1 cellular context compared by ENCODE assay signal in genomic region chr7:56051339-56052191, GRCh38.
TF ChIP-seq lines count a peak whose summit lies in the region.

TSS of gene CCT6A (plus strand) at chr7:56051765. CDS start at chr7:56051849, 84 bp downstream.
TSS of gene PSPH (minus strand) at chr7:56051444. CDS start at chr7:56021212, 30,232 bp downstream.

TF ChIP-seq in HepG2, 621 proteins besides CTCF, POLR2A, EP300 and RAD21 (continued from another document and continues in another):
- peak; percentile 66; the same call in 1 of the 2 replicates for TF ChIP-seq ZNF441 (CRISPR knock-in tag; IDR thresholded peaks at IDR 0.05; ENCODE audit: borderline replicate concordance)
- no peak for TF ChIP-seq CEBPZ (IDR thresholded peaks at IDR 0.05; ENCODE audit: low read length)
- no peak; the same call in 1 of the 2 replicates for TF ChIP-seq ZNF850 (CRISPR knock-in tag; conservative IDR thresholded peaks at IDR 0.05)
- TF ChIP-seq JDP2 (CRISPR knock-in tag; IDR thresholded peaks at IDR 0.05; ENCODE audit: borderline replicate concordance), result no peak
- TF ChIP-seq KAT8 (CRISPR knock-in tag; IDR thresholded peaks at IDR 0.05), result peak; percentile 92
- no peak for TF ChIP-seq NFIB (CRISPR knock-in tag; IDR thresholded peaks at IDR 0.05; ENCODE audit: borderline replicate concordance)
- TF ChIP-seq IRF1 (CRISPR knock-in tag; IDR thresholded peaks at IDR 0.05; ENCODE audit: low read depth), result no peak
- no peak for TF ChIP-seq ZFP37 (CRISPR knock-in tag; IDR thresholded peaks at IDR 0.05; ENCODE audit: borderline replicate concordance)
- TF ChIP-seq KDM3A (CRISPR knock-in tag; IDR thresholded peaks at IDR 0.05; ENCODE audit: low read depth), result no peak
- TF ChIP-seq ZNF678 (CRISPR knock-in tag; IDR thresholded peaks at IDR 0.05), result no peak; the same call in 1 of the 2 replicates
- TF ChIP-seq ZNF644 (CRISPR knock-in tag; IDR thresholded peaks at IDR 0.05; ENCODE audit: low read depth), result 0 out of 2 replicates have a peak, but pooled peaks have one; percentile 20
- no peak for TF ChIP-seq ZNF432 (CRISPR knock-in tag; IDR thresholded peaks at IDR 0.05; ENCODE audit: borderline replicate concordance)
- TF ChIP-seq ELF1 (CRISPR knock-in tag; IDR thresholded peaks at IDR 0.05), result peak; percentile 84
- TF ChIP-seq ZBTB38 (CRISPR knock-in tag; IDR thresholded peaks at IDR 0.05), result peak; percentile 90
- TF ChIP-seq HMG20A (CRISPR knock-in tag; IDR thresholded peaks at IDR 0.05; ENCODE audit: borderline replicate concordance), result 0 out of 2 replicates have a peak, but pooled peaks have one; percentile 26
- TF ChIP-seq ZNF777 (CRISPR knock-in tag; IDR thresholded peaks at IDR 0.05), result peak; percentile 94
- TF ChIP-seq KDM2A (CRISPR knock-in tag; IDR thresholded peaks at IDR 0.05; ENCODE audit: borderline replicate concordance, low read depth), result peak; percentile 91
- no peak for TF ChIP-seq ZNF703 (CRISPR knock-in tag; IDR thresholded peaks at IDR 0.05; ENCODE audit: borderline replicate concordance)
- peak; percentile 53 for TF ChIP-seq ZNF781 (CRISPR knock-in tag; IDR thresholded peaks at IDR 0.05; ENCODE audit: borderline replicate concordance, not compliant biosample characterization)
- TF ChIP-seq ZNF589 (CRISPR knock-in tag; conservative IDR thresholded peaks at IDR 0.05), result peak; percentile 81; the same call in 1 of the 2 replicates
- no peak for TF ChIP-seq GPBP1L1 (CRISPR knock-in tag; IDR thresholded peaks at IDR 0.05)
- no peak; the same call in 1 of the 2 replicates for TF ChIP-seq ZSCAN5A (CRISPR knock-in tag; IDR thresholded peaks at IDR 0.05; ENCODE audit: borderline replicate concordance)
- TF ChIP-seq MLXIP (CRISPR knock-in tag; IDR thresholded peaks at IDR 0.05; ENCODE audit: borderline replicate concordance), result no peak
- peak; percentile 90 for TF ChIP-seq ZNF547 (CRISPR knock-in tag; IDR thresholded peaks at IDR 0.05)
- TF ChIP-seq RCOR2 (CRISPR knock-in tag; IDR thresholded peaks at IDR 0.05), result 0 out of 2 replicates have a peak, but pooled peaks have one; percentile 27
- TF ChIP-seq HNF1B (CRISPR knock-in tag; IDR thresholded peaks at IDR 0.05), result peak; percentile 89
- TF ChIP-seq ZNF562 (CRISPR knock-in tag; IDR thresholded peaks at IDR 0.05; ENCODE audit: borderline replicate concordance), result no peak
- no peak for TF ChIP-seq DNMT1 (CRISPR knock-in tag; IDR thresholded peaks at IDR 0.05)
- TF ChIP-seq SKIL (CRISPR knock-in tag; IDR thresholded peaks at IDR 0.05; ENCODE audit: borderline replicate concordance), result peak; percentile 57
- no peak for TF ChIP-seq MTA3 (CRISPR knock-in tag; IDR thresholded peaks at IDR 0.05)
- TF ChIP-seq AKAP8 (CRISPR knock-in tag; IDR thresholded peaks at IDR 0.05), result peak; percentile 50; the same call in 1 of the 2 replicates
- peak; percentile 80 for TF ChIP-seq RBM39 (IDR thresholded peaks at IDR 0.05; ENCODE audit: low read depth, low read length, poor library complexity, severe bottlenecking)
- no peak for TF ChIP-seq FOXM1 (CRISPR knock-in tag; IDR thresholded peaks at IDR 0.05)
- TF ChIP-seq TARDBP (CRISPR knock-in tag; IDR thresholded peaks at IDR 0.05), result peak; percentile 89
- TF ChIP-seq CSRNP1 (CRISPR knock-in tag; IDR thresholded peaks at IDR 0.05), result no peak; the same call in none of the 2 replicates
- peak; percentile 92 for TF ChIP-seq PHF8 (CRISPR knock-in tag; IDR thresholded peaks at IDR 0.05)
- TF ChIP-seq TOPORS (CRISPR knock-in tag; IDR thresholded peaks at IDR 0.05), result peak; percentile 84
- TF ChIP-seq ZNF556 (CRISPR knock-in tag; IDR thresholded peaks at IDR 0.05; ENCODE audit: borderline replicate concordance), result no peak; the same call in 1 of the 2 replicates
- TF ChIP-seq MTA1 (CRISPR knock-in tag; IDR thresholded peaks at IDR 0.05; ENCODE audit: borderline replicate concordance), result peak; percentile 18; the same call in 1 of the 2 replicates
- no peak for TF ChIP-seq RARG (CRISPR knock-in tag; IDR thresholded peaks at IDR 0.05; ENCODE audit: low read depth)
- TF ChIP-seq MXD1 (CRISPR knock-in tag; IDR thresholded peaks at IDR 0.05), result peak; percentile 89
- no peak for TF ChIP-seq ZNF597 (CRISPR knock-in tag; IDR thresholded peaks at IDR 0.05)
- TF ChIP-seq HNF4G (IDR thresholded peaks at IDR 0.05; ENCODE audit: borderline replicate concordance, low read depth, low read length), result no peak
- TF ChIP-seq HNF4G (CRISPR knock-in tag; IDR thresholded peaks at IDR 0.05; ENCODE audit: borderline replicate concordance, low read depth), result peak; percentile 40; the same call in 1 of the 2 replicates
- peak; percentile 83 for TF ChIP-seq ZIK1 (CRISPR knock-in tag; IDR thresholded peaks at IDR 0.05; ENCODE audit: borderline replicate concordance, low read depth)
- TF ChIP-seq ARNT (IDR thresholded peaks at IDR 0.05), result no peak
